ENCODE assay signal across 11 cellular contexts in the genomic region with DNA sequence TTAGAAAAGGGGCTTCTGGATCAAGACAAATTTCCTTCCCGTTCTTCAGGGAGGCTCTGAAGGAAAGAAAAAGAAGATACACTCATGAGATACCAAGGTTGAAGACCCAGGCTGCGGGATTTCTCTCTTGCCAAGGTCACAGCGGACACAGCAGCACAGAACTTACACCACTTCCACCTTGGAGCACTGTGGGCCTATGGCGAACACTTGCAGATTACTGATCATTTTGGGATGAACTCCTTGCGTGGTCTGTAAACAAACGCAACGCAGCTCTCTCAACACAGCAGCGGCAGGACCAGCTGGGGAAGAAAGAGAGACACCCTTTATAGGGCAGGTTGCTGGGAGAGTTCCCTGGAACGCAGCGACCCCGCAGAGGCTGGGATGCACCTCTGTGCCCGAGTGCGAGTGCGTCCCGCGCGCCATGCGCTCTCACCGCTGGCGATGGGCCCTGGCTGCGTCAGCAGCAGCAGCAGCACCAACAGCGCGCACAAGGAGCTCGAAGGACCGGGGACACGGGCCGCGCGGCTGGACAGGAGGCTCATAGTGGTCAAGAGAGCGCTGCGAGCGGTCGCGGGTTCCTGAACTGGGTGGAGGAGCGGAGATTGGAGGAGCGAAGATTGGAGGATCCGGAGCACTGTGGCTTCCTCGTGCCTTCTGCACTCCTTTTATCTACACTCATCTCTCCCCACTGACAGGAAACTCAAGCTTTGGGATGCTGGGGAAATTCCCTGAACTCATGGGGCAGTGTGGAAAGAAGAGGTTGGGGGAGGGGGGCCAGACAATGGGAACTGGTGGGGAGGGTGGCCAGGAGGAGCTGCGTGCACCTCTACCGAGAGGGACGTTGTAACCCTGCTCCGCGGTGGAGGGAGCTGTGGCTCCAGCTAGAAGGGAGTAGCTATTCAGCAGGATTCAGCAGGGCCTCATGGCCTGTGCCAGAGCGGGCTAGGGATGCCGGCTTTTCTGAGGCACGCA. TPM values are rescaled to one million over a fixed set of nuclear protein-coding genes. Genes with fewer than 3 reads are reported as not detected.
DNase-seq lines count a peak whose midpoint lies in the region; ATAC-seq, FAIRE-seq and TF ChIP-seq lines count a peak whose summit lies in the region.
"Had no signal": no experiment of that assay in that cellular context is flagged by ENCODE, and none has a peak within 500 bp of the region (broad histone marks: within the 10 kb centered on the region; RNA-seq: fewer than 3 reads in every experiment).

A gene (minus strand): TSS at position 638 of the 972 bp plus-strand sequence. CDS start 96 bp downstream, at position 542.

- H3K4me2 ChIP-seq in IMR-90 (ENCODE audit: low read depth, low read length) = peak within 1 kb of the TSS; percentile 88

- no peak within 1 kb of the TSS for H2BK5ac ChIP-seq in IMR-90 (ENCODE audit: low read depth, low read length, poor library complexity, severe bottlenecking)

- in situ Hi-C loops in IMR-90 (cut with MboI; ENCODE audit: low sequenced_read_pairs) = no loop called here

- H3K18ac ChIP-seq in IMR-90 (ENCODE audit: low read depth, low read length) = no peak within 1 kb of the TSS

- DNase-seq in IMR-90 (peak; percentile 39), endothelial cell (ENCODE audit: low spot score) (peak; percentile 48), kidney (peak; percentile 71), KG1 (lab: John Stamatoyannopoulos, UW) (no peak), SHP77 treated with DMSO at 0.1 percent for 48 hours (lab: John Stamatoyannopoulos, UW) (no peak)
- no peak for DNase-seq in activated CD4-positive, alpha-beta T cell treated with anti-CD3 and anti-CD28 coated beads for 1 hour
- DNase-seq: activated naive CD4-positive, alpha-beta T cell treated with Interleukin-2 at 50 U/mL for 16 hours had no signal

- no TSS peak for BruUV-seq in IMR-90 (replicated peaks; lab: Mats Ljungman, UMichigan)

- no peaks in the 10 kb centered on the region for H3K27me3 Mint-ChIP-seq in endothelial cell (ENCODE audit: unreplicated experiment)

- no peaks in the 10 kb centered on the region for H3K36me3 Mint-ChIP-seq in endothelial cell (ENCODE audit: low read depth, unreplicated experiment)

- H3K4me3 ChIP-seq in IMR-90 (ENCODE audit: insufficient read depth, low read depth, low read length) (peak within 1 kb of the TSS; percentile 14), kidney (ENCODE audit: low read length in 2 of 2) (no peak within 1 kb of the TSS), skeletal muscle tissue (ENCODE audit: low read length in 3 of 3) (peak within 1 kb of the TSS; percentile 24 to 52 (median 45))

- POLR2A ChIA-PET in IMR-90 (lab: Charles Lee; ENCODE audit: unreplicated experiment) = no interaction called here

- H4K8ac ChIP-seq in IMR-90 (ENCODE audit: low read depth in 2 of 2, low read length in 2 of 2) = peak within 1 kb of the TSS in 1 of 2 experiments; percentile 47; a peak in 1 of 4 replicates

- H3K36me3 ChIP-seq in IMR-90 (ENCODE audit: control insufficient read depth, insufficient read depth, low read length) (no peaks in the 10 kb centered on the region), kidney (ENCODE audit: control insufficient read depth in 1 of 2, insufficient read depth in 2 of 2, low read length in 2 of 2) (no peaks in the 10 kb centered on the region), skeletal muscle tissue (ENCODE audit: control insufficient read depth in 3 of 3, insufficient read depth in 3 of 3, low read length in 3 of 3) (no peaks in the 10 kb centered on the region)
- H3K36me3 ChIP-seq: Peyer's patch had no signal

- H3K9ac ChIP-seq in IMR-90 (ENCODE audit: low read depth, low read length) (no peak within 1 kb of the TSS), kidney (ENCODE audit: low read length in 2 of 2) (no peak within 1 kb of the TSS), skeletal muscle tissue (ENCODE audit: low read depth in 1 of 3, low read length in 3 of 3) (peak within 1 kb of the TSS in 1 of 3 donors; percentile 8)

- peak within 1 kb of the TSS; percentile 61 for H2AK9ac ChIP-seq in IMR-90 (replicated peaks; ENCODE audit: low read depth, low read length, poor library complexity)

- dilution Hi-C loops in IMR-90 (cut with HindIII; ENCODE audit: low sequenced_read_pairs, unreplicated experiment) = no loop called here

- H3K27ac ChIP-seq in IMR-90 (ENCODE audit: insufficient read depth, low read length) (no peak within 1 kb of the TSS), kidney (ENCODE audit: low read depth in 2 of 2, low read length in 2 of 2) (no peak within 1 kb of the TSS), skeletal muscle tissue (ENCODE audit: low read depth, low read length) (no peak within 1 kb of the TSS)
- H3K27ac ChIP-seq: Peyer's patch, skin epidermis had no signal

- H3K4ac ChIP-seq in IMR-90 (ENCODE audit: low read depth, low read length) = no peak within 1 kb of the TSS

- H4K91ac ChIP-seq in IMR-90 (ENCODE audit: insufficient read depth, low read depth, low read length) = no peak within 1 kb of the TSS

- CTCF ChIA-PET in IMR-90 (lab: Yijun Ruan, JAX) = no interaction called here

- peak within 1 kb of the TSS; percentile 79 for H3K4me3 Mint-ChIP-seq in endothelial cell (ENCODE audit: unreplicated experiment)

- ATAC-seq in IMR-90 (ENCODE audit: low read depth) (peak; percentile 87), HG03139 (IDR thresholded peaks at IDR 0.05; ENCODE audit: unreplicated experiment) (no peak)

- H3K9me3 ChIP-seq in IMR-90 (ENCODE audit: control insufficient read depth, insufficient read depth, low read length) (no peaks in the 10 kb centered on the region), kidney (ENCODE audit: control insufficient read depth in 1 of 2, low read length in 2 of 2) (no peaks in the 10 kb centered on the region), skeletal muscle tissue (ENCODE audit: control insufficient read depth in 3 of 3, low read length in 3 of 3) (no peaks in the 10 kb centered on the region)
- H3K9me3 ChIP-seq: Peyer's patch had no signal

- WGBS in IMR-90 (ENCODE audit: extremely low coverage in 2 of 2, insufficient read length in 1 of 2), 2 experiments = 3% methylated on average over 13 of the region's 46 CpGs; no CpG with 5 or more reads in 1 of the 2 experiments

- no peaks in the 10 kb centered on the region for H3K79me1 ChIP-seq in IMR-90 (ENCODE audit: low read depth in 1 of 2, low read length in 2 of 2)

- H2BK120ac ChIP-seq in IMR-90 (ENCODE audit: low read depth, low read length) = 0 out of 2 replicates have a peak within 1 kb of the TSS, but pooled peaks have one; percentile 18

- peaks cover 13% of the 10 kb centered on the region for H3K4me1 Mint-ChIP-seq in endothelial cell (ENCODE audit: unreplicated experiment)

- no peak for FAIRE-seq in kidney (lab: Jason Lieb, UNC)

- no peaks in the 10 kb centered on the region for H3K9me3 Mint-ChIP-seq in endothelial cell (ENCODE audit: unreplicated experiment)

- H4K20me1 ChIP-seq in IMR-90 (ENCODE audit: insufficient read depth, low read length) = no peaks in the 10 kb centered on the region

- H3K27ac Mint-ChIP-seq in endothelial cell (ENCODE audit: unreplicated experiment) = peak within 1 kb of the TSS; percentile 41

- peaks cover 2% of the 10 kb centered on the region; the same call in 1 of the 2 replicates for H3K4me1 ChIP-seq in IMR-90 (ENCODE audit: control insufficient read depth, insufficient read depth, low read length)
- peaks cover 0 to 5% of the 10 kb centered on the region in 2 donors for H3K4me1 ChIP-seq in kidney (ENCODE audit: control insufficient read depth in 1 of 2, insufficient read depth in 1 of 2, low read depth in 1 of 2, low read length in 2 of 2)
- H3K4me1 ChIP-seq in skeletal muscle tissue (ENCODE audit: control insufficient read depth in 3 of 3, insufficient read depth in 3 of 3, low read length in 3 of 3) = peaks cover 0 to 6% (median 5%) of the 10 kb centered on the region in 3 donors
- H3K4me1 ChIP-seq: Peyer's patch had no signal

- intact Hi-C loops in IMR-90 (cut with micrococcal nuclease) = loop anchor here (5.0 kb wide), 1 partner anchor 99 kb away; a partner anchor contains a TSS
- intact Hi-C loops in kidney (cut with DNase I) = no loop called here

- TF ChIP-seq POLR2A in IMR-90 (IDR thresholded peaks at IDR 0.05; ENCODE audit: low read depth, low read length) = no peak

- H2AK5ac ChIP-seq in IMR-90 (ENCODE audit: low read depth, low read length) = peak within 1 kb of the TSS; percentile 39; the same call in 1 of the 2 replicates

- H3K56ac ChIP-seq in IMR-90 (ENCODE audit: extremely low read depth, insufficient read depth, low read length) = no peak within 1 kb of the TSS

- no peak within 1 kb of the TSS for H2BK20ac ChIP-seq in IMR-90 (ENCODE audit: low read depth, low read length)

- TF ChIP-seq RAD21 in IMR-90 (IDR thresholded peaks at IDR 0.05; ENCODE audit: low read length) = 0 out of 2 replicates have a peak, but pooled peaks have one; percentile 11

- peak within 1 kb of the TSS; percentile 19; the same call in 1 of the 2 replicates for H3K14ac ChIP-seq in IMR-90 (replicated peaks; ENCODE audit: low read depth, low read length)

- peak within 1 kb of the TSS; percentile 56; the same call in 1 of the 2 replicates for H3K23ac ChIP-seq in IMR-90 (ENCODE audit: low read depth, low read length)

- H3K9me1 ChIP-seq in IMR-90 (ENCODE audit: insufficient read depth, low read length) = no peaks in the 10 kb centered on the region

- TF ChIP-seq CTCF in IMR-90 (conservative IDR thresholded peaks at IDR 0.05; ENCODE audit: low read depth, low read length) = no peak
- no peak for TF ChIP-seq CTCF in endothelial cell (IDR thresholded peaks at IDR 0.05; ENCODE audit: unreplicated experiment)
- TF ChIP-seq CTCF in kidney (IDR thresholded peaks at IDR 0.05; ENCODE audit: borderline replicate concordance, extremely low read depth, insufficient read depth) = no peak

- no peak within 1 kb of the TSS for H4K5ac ChIP-seq in IMR-90 (ENCODE audit: low read depth, low read length)

- H3K27me3 ChIP-seq in IMR-90 (ENCODE audit: control insufficient read depth, insufficient read depth, low read length) (peaks cover 12% of the 10 kb centered on the region), skeletal muscle tissue (ENCODE audit: control insufficient read depth in 3 of 3, insufficient read depth in 3 of 3, low read length in 3 of 3) (peaks cover 6 to 10% (median 9%) of the 10 kb centered on the region in 3 donors)
- H3K27me3 ChIP-seq: Peyer's patch had no signal

- H2AFZ ChIP-seq in IMR-90 (replicated peaks; ENCODE audit: low read length, poor library complexity) = peak within 1 kb of the TSS; percentile 90

- no peak within 1 kb of the TSS for H2BK15ac ChIP-seq in IMR-90 (ENCODE audit: low read depth, low read length)

TF ChIP-seq in IMR-90, 13 proteins besides CTCF, POLR2A, EP300 and RAD21 (continues in another document):
- no peak for TF ChIP-seq MAZ (IDR thresholded peaks at IDR 0.05; ENCODE audit: borderline replicate concordance, low read depth, low read length)
- TF ChIP-seq MAFK (IDR thresholded peaks at IDR 0.05; ENCODE audit: low read depth, low read length) = no peak
- no peak for TF ChIP-seq CEBPB (IDR thresholded peaks at IDR 0.05; ENCODE audit: low read depth, low read length)

RNA-seq across cellular contexts. Expression of the gene that starts here (rescaled TPM):
- not detected in 2 replicates for total RNA-seq in IMR-90 (2012; rRNA removed)
- polyA plus RNA-seq in IMR-90 (2012; rRNA removed) = 0.14 and 0.22 TPM in 2 replicates
- polyA plus RNA-seq in IMR-90 (2012; cell fraction: cytosol; rRNA removed) = 0.11 and 0.18 TPM in 2 replicates
- 0.04 and 0.05 TPM in 2 replicates for polyA plus RNA-seq in IMR-90 (2012; cell fraction: nucleus; rRNA removed; ENCODE audit: low replicate concordance)
- total RNA-seq in endothelial cell (ENCODE audit: unreplicated experiment) = 3.4 TPM
- 0.63 TPM for total RNA-seq in kidney
- not detected for polyA plus RNA-seq in kidney (ENCODE audit: insufficient read depth, low read depth, low replicate concordance)
- under 0.01 TPM for total RNA-seq in skeletal muscle tissue
- total RNA-seq: Peyer's patch had no signal

Comparison
In these comparisons a context has a peak if more than half of its experiments do, and no peak if none do; other contexts are left out.
1. Peak in DNase-seq, ATAC-seq, H3K4me3 ChIP-seq and H3K4me2 ChIP-seq in IMR-90; RNA of the gene not detected or under 1 TPM.
2. Peak in DNase-seq in kidney; RNA of the gene not detected or under 1 TPM.
3. H3K4me3 ChIP-seq: peak in skeletal muscle tissue (3 of 3); none in kidney (0 of 2).